ENCODE assay signal across 8 cellular contexts in the genomic region with DNA sequence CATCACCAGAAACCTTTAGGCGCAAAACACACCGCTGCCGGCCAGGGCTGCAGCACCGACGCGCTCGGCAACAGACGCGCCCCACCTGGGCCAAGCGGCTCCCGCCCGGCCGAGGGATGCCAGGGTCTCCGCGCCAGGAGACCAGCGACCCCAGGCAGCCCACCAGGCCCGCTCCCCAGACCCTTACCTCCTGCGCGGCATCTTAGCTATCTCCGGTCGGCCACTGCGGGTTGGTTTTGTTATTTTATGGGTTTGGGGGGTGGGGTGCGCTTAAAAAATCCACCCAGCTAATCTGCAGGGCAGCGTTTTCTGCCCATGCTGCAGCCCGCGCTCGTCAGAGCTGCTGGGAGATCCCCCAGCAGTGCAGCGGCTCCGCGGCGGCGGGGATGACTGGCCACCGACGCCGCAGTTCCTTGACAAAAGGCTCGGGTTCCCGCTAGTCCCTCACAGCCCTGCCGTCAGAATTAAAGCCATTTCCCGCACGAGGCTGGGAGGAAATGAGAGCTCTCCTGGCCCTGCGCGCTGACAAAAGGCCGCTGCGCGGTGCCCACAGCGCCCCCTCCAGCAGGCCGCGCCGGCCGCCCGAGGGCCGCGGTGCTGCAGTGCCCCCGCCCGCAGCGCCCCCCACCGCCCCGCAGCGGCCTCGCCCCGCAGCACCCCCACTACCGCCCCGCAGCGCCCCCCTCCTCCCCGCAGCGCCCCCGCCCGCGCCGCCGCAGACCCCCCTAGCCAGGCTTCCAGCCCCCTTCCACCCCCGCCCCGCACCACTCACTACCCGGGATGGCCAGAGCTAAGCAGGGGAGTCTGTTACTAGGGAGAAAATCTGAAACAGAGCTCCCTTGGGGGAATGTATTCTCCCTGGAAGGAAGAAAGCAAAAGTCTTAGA. TPM values are rescaled to one million over a fixed set of nuclear protein-coding genes. Genes with fewer than 3 reads are reported as not detected.
DNase-seq lines count a peak whose midpoint lies in the region; ATAC-seq, FAIRE-seq and TF ChIP-seq lines count a peak whose summit lies in the region.

ADD2 (minus strand) TSS at position 502 of the 886 bp plus-strand sequence. CDS start 61,792 bp downstream, outside the sequence.

- H3K4me3 Mint-ChIP-seq in activated T-helper 17 cell treated with anti-CD3 and anti-CD28 coated beads, Interleukin-2, amount 50 U/mL, for 72 hours: peak within 1 kb of the TSS; percentile 79

- DNase-seq in Right ventricle myocardium superior: peak; percentile 47
- DNase-seq in cardiac septum (ENCODE audit: low spot score): no peak
- peak; percentile 41 for DNase-seq in NCI-H510A treated with DMSO at 0.1 percent for 48 hours (lab: John Stamatoyannopoulos, UW)
- DNase-seq in globus pallidus (ENCODE audit: low spot score): peak; percentile 31
- DNase-seq in pancreas: peak; percentile 21 to 74 (median 46)
- DNase-seq in vagina (ENCODE audit: extremely low spot score in 2 of 2): no peak
- DNase-seq in mesenteric fat pad (ENCODE audit: low spot score): no peak

- peaks cover 0 to 8% (median 0%) of the 10 kb centered on the region in 3 donors for H3K4me1 ChIP-seq in pancreas
- H3K4me1 ChIP-seq in vagina: peaks cover 14% of the 10 kb centered on the region

- H3K36me3 ChIP-seq in pancreas: no peaks in the 10 kb centered on the region
- H3K36me3 ChIP-seq in vagina: no peaks in the 10 kb centered on the region

- H3K9me3 ChIP-seq in pancreas (no peaks in the 10 kb centered on the region), vagina (no peaks in the 10 kb centered on the region)

- H3K27ac ChIP-seq in pancreas (no peak within 1 kb of the TSS), vagina (no peak within 1 kb of the TSS)

- no peaks in the 10 kb centered on the region for H3K36me3 Mint-ChIP-seq in activated T-helper 17 cell treated with anti-CD3 and anti-CD28 coated beads, Interleukin-2, amount 50 U/mL, for 72 hours (ENCODE audit: low read depth)

- intact Hi-C loops in Right ventricle myocardium superior (cut with DNase I) (no loop called here), cardiac septum (cut with DNase I) (no loop called here), pancreas (cut with DNase I) (no loop called here), vagina (cut with DNase I) (no loop called here)

- peak within 1 kb of the TSS; percentile 36 to 69 (median 47) for H3K4me3 ChIP-seq in pancreas
- H3K4me3 ChIP-seq in vagina: peak within 1 kb of the TSS; percentile 42 to 49

- H3K4me1 Mint-ChIP-seq in activated T-helper 17 cell treated with anti-CD3 and anti-CD28 coated beads, Interleukin-2, amount 50 U/mL, for 72 hours: peaks cover 5% of the 10 kb centered on the region

- 1 to 2% methylated on average over 31 to 68 of the region's 74 CpGs for WGBS in pancreas, 2 donors

- no peaks in the 10 kb centered on the region for H3K27me3 ChIP-seq in pancreas
- H3K27me3 ChIP-seq in vagina: peaks cover 3% of the 10 kb centered on the region

- TF ChIP-seq POLR2A in vagina (IDR thresholded peaks at IDR 0.05): no peak

- peak within 1 kb of the TSS; percentile 10 for H3K27ac Mint-ChIP-seq in activated T-helper 17 cell treated with anti-CD3 and anti-CD28 coated beads, Interleukin-2, amount 50 U/mL, for 72 hours

- TF ChIP-seq CTCF in pancreas (IDR thresholded peaks at IDR 0.05): no peak
- TF ChIP-seq CTCF in vagina (IDR thresholded peaks at IDR 0.05): no peak

- FAIRE-seq in pancreas (lab: Jason Lieb, UNC): no peak

- peaks cover 54% of the 10 kb centered on the region for H3K27me3 Mint-ChIP-seq in activated T-helper 17 cell treated with anti-CD3 and anti-CD28 coated beads, Interleukin-2, amount 50 U/mL, for 72 hours

- ATAC-seq in Right ventricle myocardium superior (ENCODE audit: poor library complexity) (peak; percentile 69), pancreas (peak; percentile 79 to 92 (median 90))
- peak; percentile 79 for ATAC-seq in activated T-helper 17 cell treated with anti-CD3 and anti-CD28 coated beads, Interleukin-2, amount 50 U/mL, for 72 hours (replicated peaks)

- no peaks in the 10 kb centered on the region for H3K9me3 Mint-ChIP-seq in activated T-helper 17 cell treated with anti-CD3 and anti-CD28 coated beads, Interleukin-2, amount 50 U/mL, for 72 hours

RNA-seq across cellular contexts. Expression of gene ADD2, which starts in this region (rescaled TPM):
- 2.0 TPM for total RNA-seq in Right ventricle myocardium superior
- total RNA-seq in cardiac septum: 1.6 TPM
- total RNA-seq in activated T-helper 17 cell treated with anti-CD3 and anti-CD28 coated beads, Interleukin-2, amount 50 U/mL, for 72 hours: 1 to 10 TPM; 2.0 to 7.4 TPM
- total RNA-seq in pancreas: 1 to 10 TPM; 2.6 to 5.5 (median 4.0) TPM
- 1 to 10 TPM in 1 of 2 donors, under 1 TPM in 1; 0.38 to 1.2 TPM for polyA plus RNA-seq in pancreas
- 3.4 TPM for total RNA-seq in vagina
- 3.3 TPM for total RNA-seq in mesenteric fat pad

Comparison
In these comparisons a context has a peak if more than half of its experiments do, and no peak if none do; other contexts are left out.
1. DNase-seq: peak in Right ventricle myocardium superior (single experiment), NCI-H510A treated with DMSO at 0.1 percent for 48 hours (single experiment), globus pallidus (single experiment) and pancreas (6 of 6); none in cardiac septum (single experiment), vagina (0 of 2) and mesenteric fat pad (single experiment).
2. Peak in every context shown above with its lines, with median percentiles within 50 percentile points of each other: ATAC-seq.